In genomic region chr20:32820000-32820697, GRCh38 we compare ENCODE assay signal across 1 cellular context.
A peak's percentile ranks its signal among the peaks of the same experiment; 100 is the strongest.
TF ChIP-seq lines count a peak whose summit lies in the region.

No MANE protein-coding gene starts in this region.

TF ChIP-seq in HepG2, 621 proteins besides CTCF, POLR2A, EP300 and RAD21 (continued from another document and continues in another):
- TF ChIP-seq ZBTB34 (CRISPR knock-in tag; IDR thresholded peaks at IDR 0.05) (no peak), MED1 (CRISPR knock-in tag; IDR thresholded peaks at IDR 0.05) (peak; percentile 48; the same call in 1 of the 2 replicates), REL (CRISPR knock-in tag; conservative IDR thresholded peaks at IDR 0.05) (no peak; the same call in 1 of the 2 replicates), ZBTB8A (CRISPR knock-in tag; IDR thresholded peaks at IDR 0.05; ENCODE audit: borderline replicate concordance, low read depth) (peak; percentile 37; the same call in 1 of the 2 replicates), MBNL3 (CRISPR knock-in tag; conservative IDR thresholded peaks at IDR 0.05) (no peak), ZMYM4 (CRISPR knock-in tag; IDR thresholded peaks at IDR 0.05) (peak; percentile 42), ZBTB7B (CRISPR knock-in tag; IDR thresholded peaks at IDR 0.05) (peak; percentile 89), DRAP1 (CRISPR knock-in tag; IDR thresholded peaks at IDR 0.05) (no peak), ELK4 (CRISPR knock-in tag; IDR thresholded peaks at IDR 0.05; ENCODE audit: borderline replicate concordance) (no peak), ZNF331 (CRISPR knock-in tag; IDR thresholded peaks at IDR 0.05) (peak; percentile 54; the same call in 1 of the 2 replicates), NCOA2 (CRISPR knock-in tag; IDR thresholded peaks at IDR 0.05) (peak; percentile 56; the same call in 1 of the 2 replicates), ZNF605 (CRISPR knock-in tag; IDR thresholded peaks at IDR 0.05) (peak; percentile 79), ZNF879 (CRISPR knock-in tag; IDR thresholded peaks at IDR 0.05) (no peak; the same call in 1 of the 2 replicates), ZNF556 (CRISPR knock-in tag; IDR thresholded peaks at IDR 0.05; ENCODE audit: borderline replicate concordance) (peak; percentile 52; the same call in 1 of the 2 replicates), MBD4 (IDR thresholded peaks at IDR 0.05; ENCODE audit: borderline replicate concordance, low read length) (no peak), ZMYM3 (CRISPR knock-in tag; IDR thresholded peaks at IDR 0.05) (peak; percentile 98), ZNF687 (CRISPR knock-in tag; IDR thresholded peaks at IDR 0.05) (peak; percentile 88), MTERF4 (CRISPR knock-in tag; IDR thresholded peaks at IDR 0.05) (no peak), NAIF1 (CRISPR knock-in tag; IDR thresholded peaks at IDR 0.05; ENCODE audit: borderline replicate concordance) (no peak), MTF2 (CRISPR knock-in tag; IDR thresholded peaks at IDR 0.05; ENCODE audit: borderline replicate concordance) (peak; percentile 67; the same call in 1 of the 2 replicates), ZSCAN29 (CRISPR knock-in tag; conservative IDR thresholded peaks at IDR 0.05) (no peak), ARNT2 (CRISPR knock-in tag; IDR thresholded peaks at IDR 0.05; ENCODE audit: low read depth) (peak; percentile 80), ADNP (CRISPR knock-in tag; IDR thresholded peaks at IDR 0.05) (no peak), BHLHE40 (IDR thresholded peaks at IDR 0.05; ENCODE audit: low read length) (peak; percentile 42), CHD4 (IDR thresholded peaks at IDR 0.05; ENCODE audit: borderline replicate concordance, low read length) (peak; percentile 57; the same call in 1 of the 2 replicates), SCMH1 (CRISPR knock-in tag; IDR thresholded peaks at IDR 0.05; ENCODE audit: borderline replicate concordance) (no peak), ZKSCAN5 (CRISPR knock-in tag; IDR thresholded peaks at IDR 0.05) (no peak), MTA1 (CRISPR knock-in tag; IDR thresholded peaks at IDR 0.05; ENCODE audit: borderline replicate concordance) (peak; percentile 88; the same call in 1 of the 2 replicates), SIN3A (IDR thresholded peaks at IDR 0.05; ENCODE audit: borderline replicate concordance, low read depth, low read length) (peak; percentile 89; the same call in 1 of the 2 replicates), ZNF446 (CRISPR knock-in tag; IDR thresholded peaks at IDR 0.05) (peak; percentile 80), PHF5A (CRISPR knock-in tag; IDR thresholded peaks at IDR 0.05; ENCODE audit: low read depth, unreplicated experiment) (peak; percentile 23), MXD3 (CRISPR knock-in tag; IDR thresholded peaks at IDR 0.05) (peak; percentile 86; the same call in 1 of the 2 replicates), ZNF569 (CRISPR knock-in tag; IDR thresholded peaks at IDR 0.05; ENCODE audit: borderline replicate concordance) (no peak), HDAC1 (CRISPR knock-in tag; IDR thresholded peaks at IDR 0.05) (peak; percentile 80), PATZ1 (CRISPR knock-in tag; IDR thresholded peaks at IDR 0.05) (peak; percentile 74), PLRG1 (conservative IDR thresholded peaks at IDR 0.05) (no peak), HHEX (CRISPR knock-in tag; IDR thresholded peaks at IDR 0.05) (0 out of 2 replicates have a peak, but pooled peaks have one; percentile 6), ZFY (CRISPR knock-in tag; IDR thresholded peaks at IDR 0.05) (peak; percentile 86), MAZ (IDR thresholded peaks at IDR 0.05; ENCODE audit: borderline replicate concordance, low read depth, low read length) (peak; percentile 37; the same call in 1 of the 2 replicates), MAZ (CRISPR knock-in tag; IDR thresholded peaks at IDR 0.05; ENCODE audit: low read depth) (peak; percentile 81; the same call in 1 of the 2 replicates), YEATS2 (CRISPR knock-in tag; IDR thresholded peaks at IDR 0.05; ENCODE audit: borderline replicate concordance) (peak; percentile 33; the same call in 1 of the 2 replicates), ZNF256 (CRISPR knock-in tag; conservative IDR thresholded peaks at IDR 0.05) (no peak), ZNF451 (CRISPR knock-in tag; IDR thresholded peaks at IDR 0.05) (peak; percentile 80), REXO4 (CRISPR knock-in tag; IDR thresholded peaks at IDR 0.05; ENCODE audit: borderline replicate concordance) (no peak), CREBL2 (CRISPR knock-in tag; IDR thresholded peaks at IDR 0.05; ENCODE audit: borderline replicate concordance) (no peak), ZNF136 (CRISPR knock-in tag; IDR thresholded peaks at IDR 0.05; ENCODE audit: low read depth) (peak; percentile 91; the same call in 1 of the 2 replicates), HOXD1 (CRISPR knock-in tag; IDR thresholded peaks at IDR 0.05) (peak; percentile 74; the same call in 1 of the 2 replicates), IKZF4 (CRISPR knock-in tag; IDR thresholded peaks at IDR 0.05; ENCODE audit: borderline replicate concordance, low read depth, not compliant biosample characterization) (no peak), SP1 (IDR thresholded peaks at IDR 0.05) (no peak), SP1 (CRISPR knock-in tag; IDR thresholded peaks at IDR 0.05) (no peak; the same call in 1 of the 2 replicates), ZNF850 (CRISPR knock-in tag; conservative IDR thresholded peaks at IDR 0.05) (no peak), IRF2 (CRISPR knock-in tag; IDR thresholded peaks at IDR 0.05) (peak; percentile 40), ZNF414 (CRISPR knock-in tag; IDR thresholded peaks at IDR 0.05) (peak; percentile 92), ZBTB26 (CRISPR knock-in tag; IDR thresholded peaks at IDR 0.05; ENCODE audit: borderline replicate concordance) (0 out of 2 replicates have a peak, but pooled peaks have one; percentile 73), ZNF781 (CRISPR knock-in tag; IDR thresholded peaks at IDR 0.05; ENCODE audit: borderline replicate concordance, not compliant biosample characterization) (no peak), ZNF138 (CRISPR knock-in tag; IDR thresholded peaks at IDR 0.05; ENCODE audit: low read depth) (no peak; the same call in 1 of the 2 replicates), AGO2 (optimal IDR thresholded peaks at IDR 0.05; ENCODE audit: low read depth, low read length) (peak; percentile 91), ZNF784 (CRISPR knock-in tag; IDR thresholded peaks at IDR 0.05; ENCODE audit: borderline replicate concordance) (no peak), MXD1 (CRISPR knock-in tag; IDR thresholded peaks at IDR 0.05) (peak; percentile 50; the same call in 1 of the 2 replicates), JARID2 (CRISPR knock-in tag; IDR thresholded peaks at IDR 0.05; ENCODE audit: insufficient replicate concordance) (peak; percentile 87)
